In genomic region chr13:66714795-66715194, GRCh38 we compare ENCODE assay signal across 20 cellular contexts.
DNase-seq lines count a peak whose midpoint lies in the region; ATAC-seq and TF ChIP-seq lines count a peak whose summit lies in the region.
"Had no signal": no experiment of that assay in that cellular context is flagged by ENCODE, and none has a peak within 500 bp of the region (broad histone marks: within the 10 kb centered on the region; RNA-seq: fewer than 3 reads in every experiment).

No MANE protein-coding gene starts in this region.

- no peaks in the 10 kb centered on the region for H3K36me3 Mint-ChIP-seq in neural progenitor cell
- H3K36me3 Mint-ChIP-seq: activated naive CD4-positive, alpha-beta T cell treated with anti-CD3 and anti-CD28 coated beads, Interleukin-2, amount 50 U/mL, for 72 hours; CD14-positive monocyte; mesothelial cell of epicardium; T-cell had no signal

- H3K4me1 ChIP-seq in mammary epithelial cell (ENCODE audit: insufficient read depth, low read length) (no peaks in the 10 kb centered on the region), neural progenitor cell (no peaks in the 10 kb centered on the region), Peyer's patch (no peaks in the 10 kb centered on the region)
- H3K4me1 ChIP-seq: suprapubic skin had no signal

- H3K79me2 ChIP-seq in mammary epithelial cell (ENCODE audit: insufficient read depth, low read length) = no peaks in the 10 kb centered on the region
- no peaks in the 10 kb centered on the region for H3K79me2 ChIP-seq in neural progenitor cell (ENCODE audit: low read depth)

- H3K27me3 ChIP-seq in mammary epithelial cell (ENCODE audit: insufficient read depth, low read length) = no peaks in the 10 kb centered on the region
- H3K27me3 ChIP-seq in neural progenitor cell = no peaks in the 10 kb centered on the region
- no peaks in the 10 kb centered on the region for H3K27me3 ChIP-seq in Peyer's patch
- H3K27me3 ChIP-seq: suprapubic skin had no signal

- H3K4me1 Mint-ChIP-seq in neural progenitor cell = no peaks in the 10 kb centered on the region
- H3K4me1 Mint-ChIP-seq: CD14-positive monocyte, mesothelial cell of epicardium, T-cell had no signal

- CTCF ChIA-PET in mammary epithelial cell (lab: Charles Lee; ENCODE audit: low non-redundant PET) = no interaction called here

- H3K27me3 Mint-ChIP-seq in neural progenitor cell (ENCODE audit: insufficient read depth, low read depth) = peaks cover 2% of the 10 kb centered on the region
- H3K27me3 Mint-ChIP-seq: T-cell had no signal

- H3K4me2 ChIP-seq in mammary epithelial cell (ENCODE audit: insufficient read depth, low read depth, low read length) = no peak overlapping the region
- H3K4me2 ChIP-seq in neural progenitor cell = no peak overlapping the region

- no peak overlapping the region for H3K9ac ChIP-seq in mammary epithelial cell (ENCODE audit: insufficient read depth, low read length)
- H3K9ac ChIP-seq in neural progenitor cell = no peak overlapping the region

- H3K27ac ChIP-seq in C4-2B (no peak overlapping the region), mammary epithelial cell (ENCODE audit: insufficient read depth, low read depth, low read length) (no peak overlapping the region), neural progenitor cell (no peak overlapping the region), Peyer's patch (no peak overlapping the region)
- H3K27ac ChIP-seq: suprapubic skin had no signal

- no peaks in the 10 kb centered on the region for H3K9me3 Mint-ChIP-seq in neural progenitor cell
- H3K9me3 Mint-ChIP-seq: activated naive CD4-positive, alpha-beta T cell treated with anti-CD3 and anti-CD28 coated beads, Interleukin-2, amount 50 U/mL, for 72 hours; mesothelial cell of epicardium had no signal

- H3K27ac Mint-ChIP-seq in neural progenitor cell = no peak overlapping the region
- H3K27ac Mint-ChIP-seq: activated naive CD4-positive, alpha-beta T cell treated with anti-CD3 and anti-CD28 coated beads, Interleukin-2, amount 50 U/mL, for 72 hours; CD14-positive monocyte; mesothelial cell of epicardium; T-cell had no signal

- DNase-seq in Kasumi-1 (lab: John Stamatoyannopoulos, UW) (peak; percentile 1 to 3), mammary epithelial cell (no peak), neural progenitor cell (ENCODE audit: low spot score) (no peak), Peyer's patch (no peak), superior temporal gyrus (ENCODE audit: extremely low spot score) (no peak), NCI-H2196 (lab: John Stamatoyannopoulos, UW; ENCODE audit: unreplicated experiment) (no peak)
- DNase-seq: activated CD8-positive, alpha-beta memory T cell treated with anti-CD3 and anti-CD28 coated beads, Interleukin-2, amount 50 U/mL, for 4 hours; caudate nucleus; DMS79 treated with DMSO at 0.1 percent for 48 hours; islet precursor cell; NCI-H1092 treated with DMSO at 0.1 percent for 48 hours; NCI-H2227 treated with DMSO at 0.1 percent for 48 hours; stimulated activated CD4-positive, alpha-beta T cell treated with anti-CD3 and anti-CD28 coated beads, Interleukin-15, amount 100 ng/mL, for 24 hours; T-cell had no signal

- H4K20me1 ChIP-seq in mammary epithelial cell (ENCODE audit: insufficient read depth, low read length) (no peaks in the 10 kb centered on the region), neural progenitor cell (ENCODE audit: low read depth) (no peaks in the 10 kb centered on the region)

- H3K36me3 ChIP-seq in mammary epithelial cell (ENCODE audit: insufficient read depth, low read length) (no peaks in the 10 kb centered on the region), neural progenitor cell (no peaks in the 10 kb centered on the region), Peyer's patch (no peaks in the 10 kb centered on the region)
- H3K36me3 ChIP-seq: suprapubic skin had no signal

- no peak for TF ChIP-seq POLR2A in Peyer's patch (IDR thresholded peaks at IDR 0.05)

- ATAC-seq in HG03196 (IDR thresholded peaks at IDR 0.05; ENCODE audit: unreplicated experiment) = no peak
- ATAC-seq: activated naive CD4-positive, alpha-beta T cell treated with anti-CD3 and anti-CD28 coated beads, Interleukin-2, amount 50 U/mL, for 72 hours; T-cell had no signal

- dilution Hi-C loops in mammary epithelial cell (cut with HindIII; ENCODE audit: low sequenced_read_pairs) = no loop called here

- H2AFZ ChIP-seq in mammary epithelial cell (ENCODE audit: low read depth, low read length) (no peak overlapping the region), neural progenitor cell (replicated peaks) (no peak overlapping the region)

- in situ Hi-C loops in mammary epithelial cell (cut with MboI; ENCODE audit: low sequenced_read_pairs in 2 of 2) = no loop called here

- H3F3A ChIP-seq in neural progenitor cell (ENCODE audit: low read depth) = no peaks in the 10 kb centered on the region

- no peak overlapping the region for H3K4me3 Mint-ChIP-seq in neural progenitor cell
- H3K4me3 Mint-ChIP-seq: CD14-positive monocyte, mesothelial cell of epicardium, T-cell had no signal

- intact Hi-C loops in mammary epithelial cell (cut with micrococcal nuclease) = no loop called here

- no TSS peak for BruUV-seq in mammary epithelial cell (replicated peaks; lab: Mats Ljungman, UMichigan)

- TF ChIP-seq CTCF in C4-2B (conservative IDR thresholded peaks at IDR 0.05) (peak; percentile 38), mammary epithelial cell (conservative IDR thresholded peaks at IDR 0.05 in 1 of 2, IDR thresholded peaks at IDR 0.05 in 1 of 2; ENCODE audit: extremely low read depth in 1 of 2, insufficient read depth in 1 of 2, low read depth in 1 of 2, low read length in 2 of 2) (peak; percentile 29 to 32), neural progenitor cell (IDR thresholded peaks at IDR 0.05) (peak; percentile 11), Peyer's patch (IDR thresholded peaks at IDR 0.05) (no peak)

- no peaks in the 10 kb centered on the region for H3K9me3 ChIP-seq in mammary epithelial cell (replicated peaks; ENCODE audit: insufficient read depth, low read length)
- no peaks in the 10 kb centered on the region for H3K9me3 ChIP-seq in neural progenitor cell (ENCODE audit: low read depth)
- no peaks in the 10 kb centered on the region for H3K9me3 ChIP-seq in Peyer's patch
- H3K9me3 ChIP-seq: suprapubic skin had no signal

- no peak overlapping the region for H3K4me3 ChIP-seq in mammary epithelial cell (replicated peaks in 1 of 3; ENCODE audit: insufficient read depth in 1 of 3, low read depth in 2 of 3, low read length in 3 of 3)
- no peak overlapping the region for H3K4me3 ChIP-seq in neural progenitor cell
- no peak overlapping the region for H3K4me3 ChIP-seq in Peyer's patch
- H3K4me3 ChIP-seq: suprapubic skin had no signal

Comparison
In these comparisons a context has a peak if more than half of its experiments do, and no peak if none do; other contexts are left out.
1. CTCF ChIP-seq: peak in C4-2B (single experiment), mammary epithelial cell (2 of 2) and neural progenitor cell (single experiment); none in Peyer's patch (0 of 6).
2. DNase-seq: peak in Kasumi-1 (2 of 2); none in mammary epithelial cell (single experiment), neural progenitor cell (single experiment), Peyer's patch (0 of 3), superior temporal gyrus (single experiment) and NCI-H2196 (single experiment).